8 cellular contexts compared by ENCODE assay signal in the genomic region with DNA sequence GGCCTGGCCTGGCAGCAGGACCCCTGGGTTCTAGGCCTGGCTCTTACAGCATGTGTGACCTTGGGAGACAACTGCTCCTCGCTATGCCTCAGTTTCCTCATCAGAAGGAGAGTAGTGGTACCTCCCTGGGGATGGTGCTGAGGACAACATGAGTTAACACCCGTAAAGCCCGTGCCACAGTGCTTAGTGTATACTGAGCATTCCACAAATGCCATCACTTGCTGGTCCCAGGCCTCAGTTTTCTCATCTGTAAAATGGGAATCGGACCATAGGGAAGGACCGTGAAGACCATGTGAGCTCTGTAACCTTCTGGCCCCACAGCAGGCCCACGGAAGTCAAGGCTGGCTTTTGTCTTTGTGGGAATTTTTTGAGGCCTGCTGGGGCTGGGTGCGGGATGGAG.
"Had no signal": no experiment of that assay in that cellular context is flagged by ENCODE, and none has a peak within 500 bp of the region (broad histone marks: within the 10 kb centered on the region; RNA-seq: fewer than 3 reads in every experiment).

No MANE protein-coding gene starts in this region.

- DNase-seq: H9, HCEC 1CT, IMR-90, KBM-7 had no signal

- FAIRE-seq: H1, H54 had no signal

- H2AFZ ChIP-seq: GM23338 had no signal

- H3K4me2 ChIP-seq: GM23338 had no signal

- H3K4me3 ChIP-seq: GM23338 had no signal

- H3K27ac ChIP-seq: HL-60 had no signal
